ENCODE assay signal across 1 cellular context in genomic region chr1:18315449-18315848, GRCh38.
A peak's percentile ranks its signal among the peaks of the same experiment; 100 is the strongest.
TF ChIP-seq lines count a peak whose summit lies in the region.

No MANE protein-coding gene starts in this region.

TF ChIP-seq in HEK293, 187 proteins besides CTCF, POLR2A, EP300 and RAD21 (continued from another document):
- no peak for TF ChIP-seq ZNF449 (tag by site-specific recombination; IDR thresholded peaks at IDR 0.05)
- TF ChIP-seq ZBTB17 (tag by site-specific recombination; IDR thresholded peaks at IDR 0.05), result peak; percentile 60
- TF ChIP-seq ZNF175 (tag by site-specific recombination; IDR thresholded peaks at IDR 0.05), result no peak
- no peak for TF ChIP-seq ZNF701 (tag by site-specific recombination; IDR thresholded peaks at IDR 0.05)
- TF ChIP-seq GLI4 (tag by site-specific recombination; IDR thresholded peaks at IDR 0.05), result no peak
